15 cellular contexts compared by ENCODE assay signal in the genomic region with DNA sequence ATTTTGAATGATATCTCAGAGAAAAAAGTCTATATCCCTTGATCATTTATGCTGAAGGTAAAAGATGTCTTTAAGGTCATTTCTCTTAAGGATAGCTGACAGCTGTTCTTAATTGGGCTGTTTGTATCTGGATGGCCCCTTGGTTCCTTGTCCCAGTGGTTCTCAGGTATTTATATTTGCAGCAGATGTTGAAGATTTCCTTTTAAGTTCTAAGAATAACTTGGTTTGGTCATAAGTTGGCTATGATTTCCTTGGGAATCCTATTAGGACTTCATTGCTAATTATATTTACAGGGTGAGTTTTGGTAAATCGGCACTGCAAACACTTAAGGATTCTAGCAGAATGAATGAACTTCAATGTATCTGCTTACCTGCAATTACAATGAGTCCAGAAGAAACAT.
DNase-seq lines count a peak whose midpoint lies in the region; ATAC-seq and TF ChIP-seq lines count a peak whose summit lies in the region.
"Had no signal": no experiment of that assay in that cellular context is flagged by ENCODE, and none has a peak within 500 bp of the region (broad histone marks: within the 10 kb centered on the region; RNA-seq: fewer than 3 reads in every experiment).

No MANE protein-coding gene starts in this region.

- no peak overlapping the region for H3K27ac ChIP-seq in tibial nerve
- no peak overlapping the region for H3K27ac ChIP-seq in adrenal gland
- H3K27ac ChIP-seq: C4-2B, GM23248 had no signal

- POLR2A ChIA-PET in BJ (lab: Charles Lee), result no interaction called here

- H3K4me1 ChIP-seq in tibial nerve (no peaks in the 10 kb centered on the region), adrenal gland (replicated peaks in 1 of 2) (no peaks in the 10 kb centered on the region)
- H3K4me1 ChIP-seq: BE2C, Caco-2, HAP-1 had no signal

- no peak overlapping the region for H3K4me3 Mint-ChIP-seq in HFFc6
- H3K4me3 Mint-ChIP-seq: CD4-positive, alpha-beta T cell had no signal

- TF ChIP-seq POLR2A in tibial nerve (IDR thresholded peaks at IDR 0.05) (no peak), adrenal gland (IDR thresholded peaks at IDR 0.05) (no peak)

- no peaks in the 10 kb centered on the region for H3K36me3 ChIP-seq in BJ (ENCODE audit: control insufficient read depth, insufficient read depth, low read length)
- H3K36me3 ChIP-seq in tibial nerve, result no peaks in the 10 kb centered on the region
- H3K36me3 ChIP-seq in adrenal gland (replicated peaks in 1 of 2), result no peaks in the 10 kb centered on the region
- H3K36me3 ChIP-seq: BE2C, HAP-1 had no signal

- H3K36me3 Mint-ChIP-seq in HFFc6 (ENCODE audit: low read depth), result peaks cover 22% of the 10 kb centered on the region; the same call in 1 of the 2 replicates

- peak overlapping the region; percentile 16 for H3K27ac Mint-ChIP-seq in HFFc6
- H3K27ac Mint-ChIP-seq: CD4-positive, alpha-beta T cell had no signal

- H3K9me3 ChIP-seq in tibial nerve, result peaks cover 0 to 3% (median 0%) of the 10 kb centered on the region in 4 donors
- no peaks in the 10 kb centered on the region for H3K9me3 ChIP-seq in adrenal gland (replicated peaks in 1 of 3)
- H3K9me3 ChIP-seq: BE2C, Caco-2, HAP-1 had no signal

- ATAC-seq in HG03439 (IDR thresholded peaks at IDR 0.05; ENCODE audit: unreplicated experiment), result no peak
- ATAC-seq: K562 had no signal

- no peaks in the 10 kb centered on the region for H3K27me3 Mint-ChIP-seq in HFFc6 (ENCODE audit: insufficient read depth)
- H3K27me3 Mint-ChIP-seq: CD4-positive, alpha-beta T cell had no signal

- no peaks in the 10 kb centered on the region for H3K9me3 Mint-ChIP-seq in HFFc6

- intact Hi-C loops in adrenal gland (cut with DNase I), result no loop called here

- WGBS in tibial nerve, 2 donors, result 75 to 78% methylated on average over 1 of the region's 1 CpG
- WGBS in adrenal gland, 4 donors, result 76 to 88% (median 81%) methylated on average over 1 of the region's 1 CpG

- no peak for TF ChIP-seq CTCF in BJ (IDR thresholded peaks at IDR 0.05; ENCODE audit: insufficient read depth, low read depth, low read length)
- TF ChIP-seq CTCF in HFFc6 (IDR thresholded peaks at IDR 0.05), result no peak
- no peak for TF ChIP-seq CTCF in fibroblast of mammary gland (conservative IDR thresholded peaks at IDR 0.05; ENCODE audit: control insufficient read depth, insufficient read depth, low read depth, low read length)
- TF ChIP-seq CTCF in tibial nerve (IDR thresholded peaks at IDR 0.05), result no peak
- TF ChIP-seq CTCF in adrenal gland (IDR thresholded peaks at IDR 0.05), result no peak

- peaks cover 63% of the 10 kb centered on the region for H3K4me1 Mint-ChIP-seq in HFFc6 (ENCODE audit: low read depth)

- DNase-seq in BJ (ENCODE audit: low read depth) (peak; percentile 49), HFFc6 (no peak), fibroblast of mammary gland (ENCODE audit: low read depth) (peak; percentile 47), tibial nerve (ENCODE audit: low spot score in 2 of 2) (no peak), adrenal gland (no peak)
- DNase-seq: BE2C; Caco-2; CD4-positive, alpha-beta T cell; GDM1; GM23248; IMR-90 had no signal

- no peak for TF ChIP-seq EP300 in tibial nerve (IDR thresholded peaks at IDR 0.05)

- CTCF ChIA-PET in BJ (lab: Yijun Ruan, JAX), result no interaction called here

- H3K27me3 ChIP-seq in BJ (ENCODE audit: control insufficient read depth, insufficient read depth, low read length), result no peaks in the 10 kb centered on the region
- H3K27me3 ChIP-seq in tibial nerve, result no peaks in the 10 kb centered on the region
- H3K27me3 ChIP-seq in adrenal gland, result no peaks in the 10 kb centered on the region
- H3K27me3 ChIP-seq: BE2C had no signal

- no peak overlapping the region for H3K4me3 ChIP-seq in BJ (ENCODE audit: low read depth, low read length)
- no peak overlapping the region for H3K4me3 ChIP-seq in fibroblast of mammary gland (ENCODE audit: control insufficient read depth, low read depth, low read length)
- no peak overlapping the region for H3K4me3 ChIP-seq in tibial nerve
- H3K4me3 ChIP-seq in adrenal gland, result no peak overlapping the region
- H3K4me3 ChIP-seq: GM23248, HAP-1, K562 had no signal

Comparison
In these comparisons a context has a peak if more than half of its experiments do, and no peak if none do; other contexts are left out.
1. DNase-seq: peak in BJ (single experiment) and fibroblast of mammary gland (single experiment); none in HFFc6 (single experiment), tibial nerve (0 of 2) and adrenal gland (0 of 7).